ENCODE assay signal across 8 cellular contexts in the genomic region with DNA sequence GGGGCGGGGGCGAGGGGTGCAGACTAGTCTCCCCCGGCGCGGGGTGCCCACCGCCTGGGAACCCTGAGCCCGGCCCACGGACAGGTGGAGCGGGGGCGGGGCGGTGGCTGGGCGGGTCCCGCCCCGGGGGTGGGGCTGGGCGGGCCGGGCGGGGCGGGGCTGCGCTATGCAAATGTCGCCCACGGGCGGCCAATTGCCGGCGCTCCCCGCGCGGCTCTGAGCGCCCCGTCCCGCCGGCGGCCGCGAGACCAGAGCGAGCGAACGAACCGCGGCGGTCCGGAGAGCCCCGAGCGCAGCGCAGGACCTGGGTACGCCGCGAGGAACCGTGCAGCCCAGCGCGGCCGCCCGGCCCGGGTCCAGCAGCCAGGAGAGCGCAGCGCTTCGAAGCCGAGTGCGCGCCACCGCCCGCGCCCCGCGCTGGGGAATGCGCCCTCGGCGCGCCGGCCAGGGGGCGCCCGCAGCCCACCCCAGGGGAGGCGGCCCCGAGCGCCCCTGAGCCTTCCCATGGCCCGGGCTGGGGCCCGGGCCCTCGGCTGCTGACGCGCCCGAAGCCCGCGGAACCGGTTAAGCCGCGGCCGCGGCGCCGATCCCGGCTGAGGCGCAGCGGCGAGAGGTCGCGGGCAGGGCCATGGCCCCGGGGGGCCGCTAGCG. TPM values are rescaled to one million over a fixed set of nuclear protein-coding genes. Genes with fewer than 3 reads are reported as not detected.
A peak's percentile ranks its signal among the peaks of the same experiment; 100 is the strongest.
DNase-seq lines count a peak whose midpoint lies in the region; ATAC-seq, FAIRE-seq and TF ChIP-seq lines count a peak whose summit lies in the region.

Gene SEMA3F, plus strand, starts transcription at position 485 of the 651 bp plus-strand sequence. CDS start 4,299 bp downstream, outside the sequence.

- peak in 1 of 2 experiments; percentile 59; a peak in 2 of 5 replicates for TF ChIP-seq RAD21 in A549 (conservative IDR thresholded peaks at IDR 0.05 in 1 of 2, IDR thresholded peaks at IDR 0.05 in 1 of 2)

- ATAC-seq in A549 (peak; percentile 72 to 79), GM18519 (IDR thresholded peaks at IDR 0.05; ENCODE audit: low FRiP score, unreplicated experiment) (peak; percentile 45), HG03196 (IDR thresholded peaks at IDR 0.05; ENCODE audit: unreplicated experiment) (peak; percentile 64), RWPE2 (ENCODE audit: low read depth) (peak; percentile 39), Right ventricle myocardium superior (ENCODE audit: poor library complexity) (peak; percentile 94), psoas muscle (peak; percentile 85 to 93 (median 91)), upper lobe of right lung (peak; percentile 89)

- H3K9me3 ChIP-seq in A549: no peaks in the 10 kb centered on the region
- H3K9me3 ChIP-seq in RWPE2 (ENCODE audit: severe bottlenecking): no peaks in the 10 kb centered on the region
- no peaks in the 10 kb centered on the region for H3K9me3 ChIP-seq in psoas muscle
- no peaks in the 10 kb centered on the region for H3K9me3 ChIP-seq in upper lobe of right lung

- intact Hi-C loops in Right ventricle myocardium superior (cut with DNase I): no loop called here
- intact Hi-C loops in psoas muscle (cut with DNase I): loop anchor here in 1 of 2 donors (2.0 kb wide), 1 partner anchor 34 kb away; no protein-coding TSS in a partner anchor
- intact Hi-C loops in upper lobe of right lung (cut with DNase I): no loop called here

- H3K4me2 ChIP-seq in A549: peak within 1 kb of the TSS; percentile 94

- peak within 1 kb of the TSS; percentile 76 to 85 for H3K27ac ChIP-seq in A549
- H3K27ac ChIP-seq in RWPE2 (ENCODE audit: poor library complexity, severe bottlenecking): peak within 1 kb of the TSS; percentile 97
- H3K27ac ChIP-seq in psoas muscle: peak within 1 kb of the TSS; percentile 70
- H3K27ac ChIP-seq in upper lobe of right lung: peak within 1 kb of the TSS; percentile 65

- CTCF ChIA-PET in A549 (lab: Yijun Ruan, JAX): interaction anchor here (1.0 to 1.3 kb wide), 2 partner anchors 26 to 35 kb away, joined by 3 to 5 read pairs; no protein-coding TSS in a partner anchor

- TF ChIP-seq EP300 in A549 (IDR thresholded peaks at IDR 0.05): no peak

- TF ChIP-seq CTCF in A549 (IDR thresholded peaks at IDR 0.05): peak; percentile 47
- peak; percentile 52 for TF ChIP-seq CTCF in RWPE2 (IDR thresholded peaks at IDR 0.05; ENCODE audit: poor library complexity, severe bottlenecking)
- peak; percentile 14 for TF ChIP-seq CTCF in psoas muscle (IDR thresholded peaks at IDR 0.05)
- no peak for TF ChIP-seq CTCF in upper lobe of right lung (IDR thresholded peaks at IDR 0.05)

- H3K4me1 ChIP-seq in A549 (peaks cover 39% of the 10 kb centered on the region), RWPE2 (ENCODE audit: insufficient read depth, poor library complexity, severe bottlenecking) (peaks cover 50% of the 10 kb centered on the region), psoas muscle (peaks cover 13% of the 10 kb centered on the region), upper lobe of right lung (peaks cover 38% of the 10 kb centered on the region)

- POLR2A ChIA-PET in A549 (lab: Yijun Ruan, JAX): no interaction called here

- H3K27me3 Mint-ChIP-seq in activated naive CD8-positive, alpha-beta T cell: peaks cover 15% of the 10 kb centered on the region

- TF ChIP-seq POLR2A in A549 (IDR thresholded peaks at IDR 0.05; ENCODE audit: low read length): peak; percentile 49

- no peak within 1 kb of the TSS for H3K27ac Mint-ChIP-seq in activated naive CD8-positive, alpha-beta T cell

- H3K36me3 ChIP-seq in RWPE2 (ENCODE audit: low read depth) (peaks cover 20% of the 10 kb centered on the region), psoas muscle (ENCODE audit: insufficient read depth in 1 of 2, low read depth in 1 of 2) (peaks cover 0 to 3% of the 10 kb centered on the region in 2 donors), upper lobe of right lung (no peaks in the 10 kb centered on the region)

- H3K4me3 ChIP-seq in A549 (peak within 1 kb of the TSS; percentile 74), RWPE2 (ENCODE audit: severe bottlenecking) (peak within 1 kb of the TSS; percentile 64), psoas muscle (peak within 1 kb of the TSS; percentile 79), upper lobe of right lung (peak within 1 kb of the TSS; percentile 60)

- DNase-seq in A549 (ENCODE audit: low read depth in 1 of 2, low spot score in 1 of 2) (peak; percentile 47 to 70), RWPE2 (ENCODE audit: low spot score) (no peak), Right ventricle myocardium superior (peak; percentile 74), psoas muscle (peak; percentile 72 to 84), upper lobe of right lung (peak; percentile 88)

- H3K9me3 Mint-ChIP-seq in activated naive CD8-positive, alpha-beta T cell (ENCODE audit: low read depth): no peaks in the 10 kb centered on the region

- no peaks in the 10 kb centered on the region for H3K36me3 Mint-ChIP-seq in activated naive CD8-positive, alpha-beta T cell

- H3K4me3 Mint-ChIP-seq in activated naive CD8-positive, alpha-beta T cell: peak within 1 kb of the TSS; percentile 85

- no peak for FAIRE-seq in A549 (lab: Jason Lieb, UNC)

- WGBS in A549 (ENCODE audit: missing lambda C conversion rate): no CpG with 5 or more reads among the region's 98 CpGs
- 0 to 2% (median 1%) methylated on average over 30 to 98 of the region's 98 CpGs for WGBS in psoas muscle, 3 donors

- no peaks in the 10 kb centered on the region for H3K27me3 ChIP-seq in RWPE2 (ENCODE audit: insufficient read depth, poor library complexity, severe bottlenecking)
- no peaks in the 10 kb centered on the region for H3K27me3 ChIP-seq in psoas muscle (ENCODE audit: insufficient read depth in 3 of 3, low read length in 2 of 3)
- H3K27me3 ChIP-seq in upper lobe of right lung: no peaks in the 10 kb centered on the region

- H3K4me1 Mint-ChIP-seq in activated naive CD8-positive, alpha-beta T cell (ENCODE audit: low read depth): peaks cover 11% of the 10 kb centered on the region

TF ChIP-seq in A549, 52 proteins besides CTCF, POLR2A, EP300 and RAD21:
- TF ChIP-seq NFE2L2 (conservative IDR thresholded peaks at IDR 0.05; ENCODE audit: low read length) (no peak), CHD4 (IDR thresholded peaks at IDR 0.05; ENCODE audit: borderline replicate concordance) (no peak), NPAS2 (CRISPR knock-in tag; IDR thresholded peaks at IDR 0.05; ENCODE audit: borderline replicate concordance) (no peak), BCL3 (IDR thresholded peaks at IDR 0.05) (no peak), HOXB5 (CRISPR knock-in tag; IDR thresholded peaks at IDR 0.05) (no peak), SMC3 (IDR thresholded peaks at IDR 0.05) (peak; percentile 63), BHLHE40 (IDR thresholded peaks at IDR 0.05; ENCODE audit: low read depth, low read length) (no peak)
- TF ChIP-seq, protein P1, sequence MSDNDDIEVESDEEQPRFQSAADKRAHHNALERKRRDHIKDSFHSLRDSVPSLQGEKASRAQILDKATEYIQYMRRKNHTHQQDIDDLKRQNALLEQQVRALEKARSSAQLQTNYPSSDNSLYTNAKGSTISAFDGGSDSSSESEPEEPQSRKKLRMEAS (IDR thresholded peaks at IDR 0.05): no peak

RNA-seq across cellular contexts. Expression of gene SEMA3F, which starts in this region (rescaled TPM):
- polyA plus RNA-seq in A549 (2011; rRNA removed): 2.9 and 5.0 TPM in 2 replicates
- 3.9 and 5.8 TPM in 2 replicates for polyA plus RNA-seq in A549 (2012; cell fraction: cytosol; rRNA removed)
- 7.9 and 11.6 TPM in 2 replicates for polyA plus RNA-seq in A549 (2012; cell fraction: nucleus; rRNA removed)
- polyA plus RNA-seq in A549 (2017; fragmentation: RNase III; extraction: RNeasy Plus Mini Kit Qiagen cat#74134 plus additional on column Dnase treatment): 9.0 to 10.6 TPM (median 10.1 TPM) in 3 replicates
- 8.6 and 8.9 TPM in 2 replicates for polyA minus RNA-seq in A549 (2011; rRNA and poly(A)+ RNA removed)
- total RNA-seq in Right ventricle myocardium superior: 10.8 TPM
- total RNA-seq in psoas muscle: 10 to 100 TPM in 3 of 4 donors, 1 to 10 TPM in 1; 7.0 to 13.7 (median 12.3) TPM
- 1 to 10 TPM; 4.7 to 7.6 (median 6.8) TPM for polyA plus RNA-seq in psoas muscle
- total RNA-seq in upper lobe of right lung: 65.6 TPM

Comparison
In these comparisons a context has a peak if more than half of its experiments do, and no peak if none do; other contexts are left out.
1. ATAC-seq: peak in every context shown above with its lines; median percentile 94 in Right ventricle myocardium superior; 91 in psoas muscle; 89 in upper lobe of right lung; 76 in A549; 64 in HG03196; 45 in GM18519; 39 in RWPE2.